Comparison of ENCODE assay signal across 8 cellular contexts in the genomic region with DNA sequence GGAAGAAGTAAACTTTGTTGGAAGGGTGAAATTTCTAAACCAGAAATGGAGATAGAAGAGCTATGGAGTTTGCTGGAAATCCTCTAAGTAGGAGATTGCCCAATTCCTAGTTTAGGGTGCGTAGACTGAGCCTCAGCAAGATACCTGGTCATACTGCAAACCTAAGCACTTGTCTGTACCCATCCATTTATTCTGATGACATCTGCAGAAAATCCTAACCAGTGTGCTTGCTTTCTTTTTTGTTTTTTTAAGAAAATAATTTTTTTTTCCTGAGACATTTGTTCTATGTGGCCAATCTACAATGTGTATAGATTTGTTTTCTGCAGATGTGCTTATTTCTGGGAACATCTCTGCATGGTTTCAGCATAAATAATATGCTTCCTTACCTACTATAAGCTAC.
"Had no signal": no experiment of that assay in that cellular context is flagged by ENCODE, and none has a peak within 500 bp of the region (broad histone marks: within the 10 kb centered on the region; RNA-seq: fewer than 3 reads in every experiment).

No MANE protein-coding gene starts in this region.

- FAIRE-seq: G401.6, GM12878, GM12891, GM12892, GM18507, GM19239 had no signal

- DNase-seq: GDM1, GF-D8 had no signal

- ATAC-seq: GM12878 had no signal

- H3K4me3 ChIP-seq: GM12878 had no signal
